1 cellular context compared by ENCODE assay signal in genomic region chr3:101854608-101855304, GRCh38.
TF ChIP-seq lines count a peak whose summit lies in the region.

No MANE protein-coding gene starts in this region.

TF ChIP-seq in HepG2, 621 proteins besides CTCF, POLR2A, EP300 and RAD21 (continued from another document and continues in another):
- TF ChIP-seq TIGD3 (CRISPR knock-in tag; IDR thresholded peaks at IDR 0.05; ENCODE audit: borderline replicate concordance), result no peak
- no peak for TF ChIP-seq PHF8 (CRISPR knock-in tag; IDR thresholded peaks at IDR 0.05)
- no peak for TF ChIP-seq ZMAT3 (CRISPR knock-in tag; conservative IDR thresholded peaks at IDR 0.05)
- no peak for TF ChIP-seq ZNF367 (CRISPR knock-in tag; IDR thresholded peaks at IDR 0.05; ENCODE audit: borderline replicate concordance)
- no peak for TF ChIP-seq ZSCAN5A (CRISPR knock-in tag; IDR thresholded peaks at IDR 0.05; ENCODE audit: borderline replicate concordance)
- TF ChIP-seq ZNF556 (CRISPR knock-in tag; IDR thresholded peaks at IDR 0.05; ENCODE audit: borderline replicate concordance), result no peak
- TF ChIP-seq TARDBP (CRISPR knock-in tag; IDR thresholded peaks at IDR 0.05), result 0 out of 2 replicates have a peak, but pooled peaks have one; percentile 47
- no peak for TF ChIP-seq KLF11 (CRISPR knock-in tag; IDR thresholded peaks at IDR 0.05)
- TF ChIP-seq, protein P1, sequence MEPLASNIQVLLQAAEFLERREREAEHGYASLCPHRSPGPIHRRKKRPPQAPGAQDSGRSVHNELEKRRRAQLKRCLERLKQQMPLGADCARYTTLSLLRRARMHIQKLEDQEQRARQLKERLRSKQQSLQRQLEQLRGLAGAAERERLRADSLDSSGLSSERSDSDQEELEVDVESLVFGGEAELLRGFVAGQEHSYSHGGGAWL (CRISPR knock-in tag; IDR thresholded peaks at IDR 0.05), result no peak
- no peak for TF ChIP-seq CEBPZ (IDR thresholded peaks at IDR 0.05; ENCODE audit: low read length)
- no peak for TF ChIP-seq ZMYM2 (CRISPR knock-in tag; IDR thresholded peaks at IDR 0.05)
- TF ChIP-seq ZSCAN29 (CRISPR knock-in tag; conservative IDR thresholded peaks at IDR 0.05), result no peak
- TF ChIP-seq GATAD2A (CRISPR knock-in tag; IDR thresholded peaks at IDR 0.05), result peak; percentile 87
- TF ChIP-seq, protein P2, sequence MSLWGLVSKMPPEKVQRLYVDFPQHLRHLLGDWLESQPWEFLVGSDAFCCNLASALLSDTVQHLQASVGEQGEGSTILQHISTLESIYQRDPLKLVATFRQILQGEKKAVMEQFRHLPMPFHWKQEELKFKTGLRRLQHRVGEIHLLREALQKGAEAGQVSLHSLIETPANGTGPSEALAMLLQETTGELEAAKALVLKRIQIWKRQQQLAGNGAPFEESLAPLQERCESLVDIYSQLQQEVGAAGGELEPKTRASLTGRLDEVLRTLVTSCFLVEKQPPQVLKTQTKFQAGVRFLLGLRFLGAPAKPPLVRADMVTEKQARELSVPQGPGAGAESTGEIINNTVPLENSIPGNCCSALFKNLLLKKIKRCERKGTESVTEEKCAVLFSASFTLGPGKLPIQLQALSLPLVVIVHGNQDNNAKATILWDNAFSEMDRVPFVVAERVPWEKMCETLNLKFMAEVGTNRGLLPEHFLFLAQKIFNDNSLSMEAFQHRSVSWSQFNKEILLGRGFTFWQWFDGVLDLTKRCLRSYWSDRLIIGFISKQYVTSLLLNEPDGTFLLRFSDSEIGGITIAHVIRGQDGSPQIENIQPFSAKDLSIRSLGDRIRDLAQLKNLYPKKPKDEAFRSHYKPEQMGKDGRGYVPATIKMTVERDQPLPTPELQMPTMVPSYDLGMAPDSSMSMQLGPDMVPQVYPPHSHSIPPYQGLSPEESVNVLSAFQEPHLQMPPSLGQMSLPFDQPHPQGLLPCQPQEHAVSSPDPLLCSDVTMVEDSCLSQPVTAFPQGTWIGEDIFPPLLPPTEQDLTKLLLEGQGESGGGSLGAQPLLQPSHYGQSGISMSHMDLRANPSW (CRISPR knock-in tag; IDR thresholded peaks at IDR 0.05; ENCODE audit: borderline replicate concordance), result no peak
- TF ChIP-seq ZZZ3 (CRISPR knock-in tag; IDR thresholded peaks at IDR 0.05; ENCODE audit: borderline replicate concordance), result no peak
- TF ChIP-seq GATAD1 (CRISPR knock-in tag; IDR thresholded peaks at IDR 0.05), result no peak
- TF ChIP-seq HMGA1 (CRISPR knock-in tag; conservative IDR thresholded peaks at IDR 0.05), result no peak
- TF ChIP-seq ZFP1 (CRISPR knock-in tag; IDR thresholded peaks at IDR 0.05), result no peak
- no peak for TF ChIP-seq HOXA9 (CRISPR knock-in tag; IDR thresholded peaks at IDR 0.05; ENCODE audit: borderline replicate concordance)
- TF ChIP-seq HNRNPLL (IDR thresholded peaks at IDR 0.05; ENCODE audit: low read depth, low read length, poor library complexity, severe bottlenecking), result no peak
- no peak for TF ChIP-seq LCORL (IDR thresholded peaks at IDR 0.05)
- TF ChIP-seq LCORL (CRISPR knock-in tag; IDR thresholded peaks at IDR 0.05), result no peak
- no peak for TF ChIP-seq MEIS2 (CRISPR knock-in tag; IDR thresholded peaks at IDR 0.05)
- TF ChIP-seq, protein P3, sequence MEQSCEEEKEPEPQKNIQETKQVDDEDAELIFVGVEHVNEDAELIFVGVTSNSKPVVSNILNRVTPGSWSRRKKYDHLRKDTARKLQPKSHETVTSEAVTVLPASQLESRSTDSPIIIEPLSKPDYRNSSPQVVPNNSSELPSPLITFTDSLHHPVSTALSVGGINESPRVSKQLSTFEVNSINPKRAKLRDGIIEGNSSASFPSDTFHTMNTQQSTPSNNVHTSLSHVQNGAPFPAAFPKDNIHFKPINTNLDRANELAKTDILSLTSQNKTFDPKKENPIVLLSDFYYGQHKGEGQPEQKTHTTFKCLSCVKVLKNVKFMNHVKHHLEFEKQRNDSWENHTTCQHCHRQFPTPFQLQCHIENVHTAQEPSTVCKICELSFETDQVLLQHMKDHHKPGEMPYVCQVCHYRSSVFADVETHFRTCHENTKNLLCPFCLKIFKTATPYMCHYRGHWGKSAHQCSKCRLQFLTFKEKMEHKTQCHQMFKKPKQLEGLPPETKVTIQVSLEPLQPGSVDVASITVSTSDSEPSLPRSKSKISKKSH (CRISPR knock-in tag; IDR thresholded peaks at IDR 0.05; ENCODE audit: borderline replicate concordance), result no peak
- TF ChIP-seq, protein P4, sequence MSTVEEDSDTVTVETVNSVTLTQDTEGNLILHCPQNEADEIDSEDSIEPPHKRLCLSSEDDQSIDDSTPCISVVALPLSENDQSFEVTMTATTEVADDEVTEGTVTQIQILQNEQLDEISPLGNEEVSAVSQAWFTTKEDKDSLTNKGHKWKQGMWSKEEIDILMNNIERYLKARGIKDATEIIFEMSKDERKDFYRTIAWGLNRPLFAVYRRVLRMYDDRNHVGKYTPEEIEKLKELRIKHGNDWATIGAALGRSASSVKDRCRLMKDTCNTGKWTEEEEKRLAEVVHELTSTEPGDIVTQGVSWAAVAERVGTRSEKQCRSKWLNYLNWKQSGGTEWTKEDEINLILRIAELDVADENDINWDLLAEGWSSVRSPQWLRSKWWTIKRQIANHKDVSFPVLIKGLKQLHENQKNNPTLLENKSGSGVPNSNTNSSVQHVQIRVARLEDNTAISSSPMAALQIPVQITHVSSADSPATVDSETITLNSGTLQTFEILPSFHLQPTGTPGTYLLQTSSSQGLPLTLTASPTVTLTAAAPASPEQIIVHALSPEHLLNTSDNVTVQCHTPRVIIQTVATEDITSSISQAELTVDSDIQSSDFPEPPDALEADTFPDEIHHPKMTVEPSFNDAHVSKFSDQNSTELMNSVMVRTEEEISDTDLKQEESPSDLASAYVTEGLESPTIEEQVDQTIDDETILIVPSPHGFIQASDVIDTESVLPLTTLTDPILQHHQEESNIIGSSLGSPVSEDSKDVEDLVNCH (CRISPR knock-in tag; IDR thresholded peaks at IDR 0.05), result no peak
- TF ChIP-seq, protein P5, sequence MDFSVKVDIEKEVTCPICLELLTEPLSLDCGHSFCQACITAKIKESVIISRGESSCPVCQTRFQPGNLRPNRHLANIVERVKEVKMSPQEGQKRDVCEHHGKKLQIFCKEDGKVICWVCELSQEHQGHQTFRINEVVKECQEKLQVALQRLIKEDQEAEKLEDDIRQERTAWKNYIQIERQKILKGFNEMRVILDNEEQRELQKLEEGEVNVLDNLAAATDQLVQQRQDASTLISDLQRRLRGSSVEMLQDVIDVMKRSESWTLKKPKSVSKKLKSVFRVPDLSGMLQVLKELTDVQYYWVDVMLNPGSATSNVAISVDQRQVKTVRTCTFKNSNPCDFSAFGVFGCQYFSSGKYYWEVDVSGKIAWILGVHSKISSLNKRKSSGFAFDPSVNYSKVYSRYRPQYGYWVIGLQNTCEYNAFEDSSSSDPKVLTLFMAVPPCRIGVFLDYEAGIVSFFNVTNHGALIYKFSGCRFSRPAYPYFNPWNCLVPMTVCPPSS (IDR thresholded peaks at IDR 0.05), result no peak
- no peak for TF ChIP-seq ZNF296 (CRISPR knock-in tag; conservative IDR thresholded peaks at IDR 0.05)
- TF ChIP-seq, protein P6, sequence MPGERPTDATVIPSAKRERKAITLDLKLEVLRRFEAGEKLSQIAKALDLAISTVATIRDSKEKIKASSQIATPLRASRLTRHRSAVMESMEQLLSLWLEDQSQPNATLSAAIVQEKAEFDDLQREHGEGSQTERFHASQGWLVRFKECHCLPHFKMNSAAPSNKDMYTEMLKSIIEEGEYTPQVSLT (CRISPR knock-in tag; IDR thresholded peaks at IDR 0.05; ENCODE audit: borderline replicate concordance, low read depth), result no peak
- TF ChIP-seq ZNF543 (CRISPR knock-in tag; IDR thresholded peaks at IDR 0.05), result no peak
- no peak for TF ChIP-seq ZNF275 (CRISPR knock-in tag; IDR thresholded peaks at IDR 0.05; ENCODE audit: borderline replicate concordance)
- no peak for TF ChIP-seq PLSCR1 (CRISPR knock-in tag; IDR thresholded peaks at IDR 0.05; ENCODE audit: borderline replicate concordance)
- TF ChIP-seq RFXAP (CRISPR knock-in tag; IDR thresholded peaks at IDR 0.05; ENCODE audit: borderline replicate concordance), result no peak
- no peak for TF ChIP-seq NFIB (CRISPR knock-in tag; IDR thresholded peaks at IDR 0.05; ENCODE audit: borderline replicate concordance)
- TF ChIP-seq RBAK (CRISPR knock-in tag; IDR thresholded peaks at IDR 0.05), result no peak
- TF ChIP-seq, protein P7, sequence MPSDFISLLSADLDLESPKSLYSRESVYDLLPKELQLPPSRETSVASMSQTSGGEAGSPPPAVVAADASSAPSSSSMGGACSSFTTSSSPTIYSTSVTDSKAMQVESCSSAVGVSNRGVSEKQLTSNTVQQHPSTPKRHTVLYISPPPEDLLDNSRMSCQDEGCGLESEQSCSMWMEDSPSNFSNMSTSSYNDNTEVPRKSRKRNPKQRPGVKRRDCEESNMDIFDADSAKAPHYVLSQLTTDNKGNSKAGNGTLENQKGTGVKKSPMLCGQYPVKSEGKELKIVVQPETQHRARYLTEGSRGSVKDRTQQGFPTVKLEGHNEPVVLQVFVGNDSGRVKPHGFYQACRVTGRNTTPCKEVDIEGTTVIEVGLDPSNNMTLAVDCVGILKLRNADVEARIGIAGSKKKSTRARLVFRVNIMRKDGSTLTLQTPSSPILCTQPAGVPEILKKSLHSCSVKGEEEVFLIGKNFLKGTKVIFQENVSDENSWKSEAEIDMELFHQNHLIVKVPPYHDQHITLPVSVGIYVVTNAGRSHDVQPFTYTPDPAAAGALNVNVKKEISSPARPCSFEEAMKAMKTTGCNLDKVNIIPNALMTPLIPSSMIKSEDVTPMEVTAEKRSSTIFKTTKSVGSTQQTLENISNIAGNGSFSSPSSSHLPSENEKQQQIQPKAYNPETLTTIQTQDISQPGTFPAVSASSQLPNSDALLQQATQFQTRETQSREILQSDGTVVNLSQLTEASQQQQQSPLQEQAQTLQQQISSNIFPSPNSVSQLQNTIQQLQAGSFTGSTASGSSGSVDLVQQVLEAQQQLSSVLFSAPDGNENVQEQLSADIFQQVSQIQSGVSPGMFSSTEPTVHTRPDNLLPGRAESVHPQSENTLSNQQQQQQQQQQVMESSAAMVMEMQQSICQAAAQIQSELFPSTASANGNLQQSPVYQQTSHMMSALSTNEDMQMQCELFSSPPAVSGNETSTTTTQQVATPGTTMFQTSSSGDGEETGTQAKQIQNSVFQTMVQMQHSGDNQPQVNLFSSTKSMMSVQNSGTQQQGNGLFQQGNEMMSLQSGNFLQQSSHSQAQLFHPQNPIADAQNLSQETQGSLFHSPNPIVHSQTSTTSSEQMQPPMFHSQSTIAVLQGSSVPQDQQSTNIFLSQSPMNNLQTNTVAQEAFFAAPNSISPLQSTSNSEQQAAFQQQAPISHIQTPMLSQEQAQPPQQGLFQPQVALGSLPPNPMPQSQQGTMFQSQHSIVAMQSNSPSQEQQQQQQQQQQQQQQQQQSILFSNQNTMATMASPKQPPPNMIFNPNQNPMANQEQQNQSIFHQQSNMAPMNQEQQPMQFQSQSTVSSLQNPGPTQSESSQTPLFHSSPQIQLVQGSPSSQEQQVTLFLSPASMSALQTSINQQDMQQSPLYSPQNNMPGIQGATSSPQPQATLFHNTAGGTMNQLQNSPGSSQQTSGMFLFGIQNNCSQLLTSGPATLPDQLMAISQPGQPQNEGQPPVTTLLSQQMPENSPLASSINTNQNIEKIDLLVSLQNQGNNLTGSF (CRISPR knock-in tag; IDR thresholded peaks at IDR 0.05), result no peak
- peak; percentile 72; the same call in 1 of the 2 replicates for TF ChIP-seq MIXL1 (CRISPR knock-in tag; IDR thresholded peaks at IDR 0.05)
